In the genomic region with DNA sequence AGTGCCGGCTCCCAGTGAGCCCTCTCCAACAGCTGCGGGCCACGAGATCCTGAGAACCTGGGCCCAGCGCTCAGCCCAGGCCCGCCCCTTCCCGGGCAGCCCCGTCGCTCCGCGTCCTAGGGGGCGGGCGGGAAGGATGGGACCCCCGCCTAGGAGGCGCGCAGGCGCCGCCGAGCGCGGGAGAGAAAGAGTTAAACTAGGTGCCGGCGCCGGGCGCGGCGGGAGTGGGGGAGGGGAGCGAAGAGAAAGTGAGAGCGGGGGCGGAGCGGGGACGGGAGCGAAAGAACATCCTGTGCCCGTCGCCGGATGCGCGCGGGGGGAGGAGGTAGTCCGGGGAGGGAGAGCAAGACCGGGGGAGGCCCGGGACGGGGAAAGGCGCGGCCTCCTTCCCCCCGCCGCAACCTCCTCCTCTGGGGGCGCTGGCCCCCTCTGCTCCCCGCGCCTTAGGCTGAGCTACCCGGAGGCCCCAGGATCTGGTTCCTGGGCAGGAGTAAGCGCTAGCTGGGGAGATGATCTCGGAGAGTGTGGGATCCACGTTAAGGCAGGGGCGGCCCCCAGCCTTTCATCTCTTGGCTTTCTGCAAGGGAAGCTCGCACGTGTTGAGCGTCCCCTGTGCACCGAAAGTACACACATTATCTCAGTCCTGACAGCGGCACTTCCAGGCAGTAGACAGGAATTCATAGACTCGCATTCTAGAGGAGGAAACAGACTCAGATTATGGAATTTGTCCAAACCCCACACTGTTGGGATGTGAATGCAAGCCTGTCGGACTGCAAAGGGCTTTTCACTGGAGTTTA, we compare ENCODE assay signal across 1 cellular context.
TF ChIP-seq lines count a peak whose summit lies in the region.

No MANE protein-coding gene starts in this region.

TF ChIP-seq in K562, 482 proteins besides CTCF, POLR2A, EP300 and RAD21 (continued from another document):
- TF ChIP-seq, protein P1, sequence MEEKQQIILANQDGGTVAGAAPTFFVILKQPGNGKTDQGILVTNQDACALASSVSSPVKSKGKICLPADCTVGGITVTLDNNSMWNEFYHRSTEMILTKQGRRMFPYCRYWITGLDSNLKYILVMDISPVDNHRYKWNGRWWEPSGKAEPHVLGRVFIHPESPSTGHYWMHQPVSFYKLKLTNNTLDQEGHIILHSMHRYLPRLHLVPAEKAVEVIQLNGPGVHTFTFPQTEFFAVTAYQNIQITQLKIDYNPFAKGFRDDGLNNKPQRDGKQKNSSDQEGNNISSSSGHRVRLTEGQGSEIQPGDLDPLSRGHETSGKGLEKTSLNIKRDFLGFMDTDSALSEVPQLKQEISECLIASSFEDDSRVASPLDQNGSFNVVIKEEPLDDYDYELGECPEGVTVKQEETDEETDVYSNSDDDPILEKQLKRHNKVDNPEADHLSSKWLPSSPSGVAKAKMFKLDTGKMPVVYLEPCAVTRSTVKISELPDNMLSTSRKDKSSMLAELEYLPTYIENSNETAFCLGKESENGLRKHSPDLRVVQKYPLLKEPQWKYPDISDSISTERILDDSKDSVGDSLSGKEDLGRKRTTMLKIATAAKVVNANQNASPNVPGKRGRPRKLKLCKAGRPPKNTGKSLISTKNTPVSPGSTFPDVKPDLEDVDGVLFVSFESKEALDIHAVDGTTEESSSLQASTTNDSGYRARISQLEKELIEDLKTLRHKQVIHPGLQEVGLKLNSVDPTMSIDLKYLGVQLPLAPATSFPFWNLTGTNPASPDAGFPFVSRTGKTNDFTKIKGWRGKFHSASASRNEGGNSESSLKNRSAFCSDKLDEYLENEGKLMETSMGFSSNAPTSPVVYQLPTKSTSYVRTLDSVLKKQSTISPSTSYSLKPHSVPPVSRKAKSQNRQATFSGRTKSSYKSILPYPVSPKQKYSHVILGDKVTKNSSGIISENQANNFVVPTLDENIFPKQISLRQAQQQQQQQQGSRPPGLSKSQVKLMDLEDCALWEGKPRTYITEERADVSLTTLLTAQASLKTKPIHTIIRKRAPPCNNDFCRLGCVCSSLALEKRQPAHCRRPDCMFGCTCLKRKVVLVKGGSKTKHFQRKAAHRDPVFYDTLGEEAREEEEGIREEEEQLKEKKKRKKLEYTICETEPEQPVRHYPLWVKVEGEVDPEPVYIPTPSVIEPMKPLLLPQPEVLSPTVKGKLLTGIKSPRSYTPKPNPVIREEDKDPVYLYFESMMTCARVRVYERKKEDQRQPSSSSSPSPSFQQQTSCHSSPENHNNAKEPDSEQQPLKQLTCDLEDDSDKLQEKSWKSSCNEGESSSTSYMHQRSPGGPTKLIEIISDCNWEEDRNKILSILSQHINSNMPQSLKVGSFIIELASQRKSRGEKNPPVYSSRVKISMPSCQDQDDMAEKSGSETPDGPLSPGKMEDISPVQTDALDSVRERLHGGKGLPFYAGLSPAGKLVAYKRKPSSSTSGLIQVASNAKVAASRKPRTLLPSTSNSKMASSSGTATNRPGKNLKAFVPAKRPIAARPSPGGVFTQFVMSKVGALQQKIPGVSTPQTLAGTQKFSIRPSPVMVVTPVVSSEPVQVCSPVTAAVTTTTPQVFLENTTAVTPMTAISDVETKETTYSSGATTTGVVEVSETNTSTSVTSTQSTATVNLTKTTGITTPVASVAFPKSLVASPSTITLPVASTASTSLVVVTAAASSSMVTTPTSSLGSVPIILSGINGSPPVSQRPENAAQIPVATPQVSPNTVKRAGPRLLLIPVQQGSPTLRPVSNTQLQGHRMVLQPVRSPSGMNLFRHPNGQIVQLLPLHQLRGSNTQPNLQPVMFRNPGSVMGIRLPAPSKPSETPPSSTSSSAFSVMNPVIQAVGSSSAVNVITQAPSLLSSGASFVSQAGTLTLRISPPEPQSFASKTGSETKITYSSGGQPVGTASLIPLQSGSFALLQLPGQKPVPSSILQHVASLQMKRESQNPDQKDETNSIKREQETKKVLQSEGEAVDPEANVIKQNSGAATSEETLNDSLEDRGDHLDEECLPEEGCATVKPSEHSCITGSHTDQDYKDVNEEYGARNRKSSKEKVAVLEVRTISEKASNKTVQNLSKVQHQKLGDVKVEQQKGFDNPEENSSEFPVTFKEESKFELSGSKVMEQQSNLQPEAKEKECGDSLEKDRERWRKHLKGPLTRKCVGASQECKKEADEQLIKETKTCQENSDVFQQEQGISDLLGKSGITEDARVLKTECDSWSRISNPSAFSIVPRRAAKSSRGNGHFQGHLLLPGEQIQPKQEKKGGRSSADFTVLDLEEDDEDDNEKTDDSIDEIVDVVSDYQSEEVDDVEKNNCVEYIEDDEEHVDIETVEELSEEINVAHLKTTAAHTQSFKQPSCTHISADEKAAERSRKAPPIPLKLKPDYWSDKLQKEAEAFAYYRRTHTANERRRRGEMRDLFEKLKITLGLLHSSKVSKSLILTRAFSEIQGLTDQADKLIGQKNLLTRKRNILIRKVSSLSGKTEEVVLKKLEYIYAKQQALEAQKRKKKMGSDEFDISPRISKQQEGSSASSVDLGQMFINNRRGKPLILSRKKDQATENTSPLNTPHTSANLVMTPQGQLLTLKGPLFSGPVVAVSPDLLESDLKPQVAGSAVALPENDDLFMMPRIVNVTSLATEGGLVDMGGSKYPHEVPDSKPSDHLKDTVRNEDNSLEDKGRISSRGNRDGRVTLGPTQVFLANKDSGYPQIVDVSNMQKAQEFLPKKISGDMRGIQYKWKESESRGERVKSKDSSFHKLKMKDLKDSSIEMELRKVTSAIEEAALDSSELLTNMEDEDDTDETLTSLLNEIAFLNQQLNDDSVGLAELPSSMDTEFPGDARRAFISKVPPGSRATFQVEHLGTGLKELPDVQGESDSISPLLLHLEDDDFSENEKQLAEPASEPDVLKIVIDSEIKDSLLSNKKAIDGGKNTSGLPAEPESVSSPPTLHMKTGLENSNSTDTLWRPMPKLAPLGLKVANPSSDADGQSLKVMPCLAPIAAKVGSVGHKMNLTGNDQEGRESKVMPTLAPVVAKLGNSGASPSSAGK (IDR thresholded peaks at IDR 0.05): peak; percentile 88
- TF ChIP-seq SAFB (IDR thresholded peaks at IDR 0.05; ENCODE audit: borderline replicate concordance, low read depth, low read length) (0 out of 2 replicates have a peak, but pooled peaks have one; percentile 43), POLR2B (IDR thresholded peaks at IDR 0.05; ENCODE audit: low read depth, partially characterized antibody) (peak; percentile 70), GTF2E2 (tag; IDR thresholded peaks at IDR 0.05) (peak; percentile 84), CBX1 (IDR thresholded peaks at IDR 0.05; ENCODE audit: low read depth) (peak; percentile 32; the same call in 1 of the 2 replicates), PHB2 (IDR thresholded peaks at IDR 0.05; ENCODE audit: low read depth) (no peak), DNMT1 (IDR thresholded peaks at IDR 0.05) (no peak), BRCA1 (IDR thresholded peaks at IDR 0.05) (no peak), BRCA1 (CRISPR knock-in tag; IDR thresholded peaks at IDR 0.05) (0 out of 2 replicates have a peak, but pooled peaks have one; percentile 79), RBM39 (optimal IDR thresholded peaks at IDR 0.05; ENCODE audit: low read depth, low read length) (no peak), FOS (IDR thresholded peaks at IDR 0.05; ENCODE audit: extremely low read depth, insufficient read length) (no peak), ELF2 (CRISPR knock-in tag; IDR thresholded peaks at IDR 0.05) (no peak), ZBTB17 (CRISPR knock-in tag; IDR thresholded peaks at IDR 0.05) (peak; percentile 53; the same call in 1 of the 2 replicates), ZNF175 (CRISPR knock-in tag; IDR thresholded peaks at IDR 0.05; ENCODE audit: low read depth) (peak; percentile 58; the same call in 1 of the 2 replicates), ZZZ3 (IDR thresholded peaks at IDR 0.05) (no peak), JUN (IDR thresholded peaks at IDR 0.05; ENCODE audit: borderline replicate concordance, low read depth, low read length) (peak; percentile 28; the same call in 1 of the 2 replicates), JUN (CRISPR knock-in tag; IDR thresholded peaks at IDR 0.05; ENCODE audit: borderline replicate concordance) (peak; percentile 54; the same call in 1 of the 2 replicates), MCM3 (IDR thresholded peaks at IDR 0.05) (no peak), ZNF445 (CRISPR knock-in tag; IDR thresholded peaks at IDR 0.05; ENCODE audit: low read depth) (no peak), ZC3H8 (IDR thresholded peaks at IDR 0.05) (no peak), GABPB2 (CRISPR knock-in tag; conservative IDR thresholded peaks at IDR 0.05) (no peak), ATF7 (IDR thresholded peaks at IDR 0.05) (peak; percentile 44), ZNF316 (IDR thresholded peaks at IDR 0.05) (no peak), ZNF232 (CRISPR knock-in tag; IDR thresholded peaks at IDR 0.05) (no peak), TAL1 (IDR thresholded peaks at IDR 0.05) (0 out of 2 replicates have a peak, but pooled peaks have one; percentile 10), KDM1A (IDR thresholded peaks at IDR 0.05) (peak in 1 of 2 experiments; percentile 84; a peak in 3 of 4 replicates), HNRNPH1 (optimal IDR thresholded peaks at IDR 0.05; ENCODE audit: low read depth, low read length) (no peak), NBN (IDR thresholded peaks at IDR 0.05; ENCODE audit: low read depth) (peak; percentile 61; the same call in 1 of the 2 replicates), TAF9B (IDR thresholded peaks at IDR 0.05; ENCODE audit: partially characterized antibody) (no peak), KAT7 (CRISPR knock-in tag; IDR thresholded peaks at IDR 0.05; ENCODE audit: borderline replicate concordance) (0 out of 2 replicates have a peak, but pooled peaks have one; percentile 82), ZFP36 (IDR thresholded peaks at IDR 0.05; ENCODE audit: low read depth, low read length, partially characterized antibody) (peak; percentile 2), ZNF785 (CRISPR knock-in tag; IDR thresholded peaks at IDR 0.05) (no peak), KLF6 (CRISPR knock-in tag; IDR thresholded peaks at IDR 0.05; ENCODE audit: borderline replicate concordance) (no peak)
- TF ChIP-seq, protein P2, sequence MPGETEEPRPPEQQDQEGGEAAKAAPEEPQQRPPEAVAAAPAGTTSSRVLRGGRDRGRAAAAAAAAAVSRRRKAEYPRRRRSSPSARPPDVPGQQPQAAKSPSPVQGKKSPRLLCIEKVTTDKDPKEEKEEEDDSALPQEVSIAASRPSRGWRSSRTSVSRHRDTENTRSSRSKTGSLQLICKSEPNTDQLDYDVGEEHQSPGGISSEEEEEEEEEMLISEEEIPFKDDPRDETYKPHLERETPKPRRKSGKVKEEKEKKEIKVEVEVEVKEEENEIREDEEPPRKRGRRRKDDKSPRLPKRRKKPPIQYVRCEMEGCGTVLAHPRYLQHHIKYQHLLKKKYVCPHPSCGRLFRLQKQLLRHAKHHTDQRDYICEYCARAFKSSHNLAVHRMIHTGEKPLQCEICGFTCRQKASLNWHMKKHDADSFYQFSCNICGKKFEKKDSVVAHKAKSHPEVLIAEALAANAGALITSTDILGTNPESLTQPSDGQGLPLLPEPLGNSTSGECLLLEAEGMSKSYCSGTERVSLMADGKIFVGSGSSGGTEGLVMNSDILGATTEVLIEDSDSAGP (CRISPR knock-in tag; IDR thresholded peaks at IDR 0.05): no peak
- TF ChIP-seq, protein P3, sequence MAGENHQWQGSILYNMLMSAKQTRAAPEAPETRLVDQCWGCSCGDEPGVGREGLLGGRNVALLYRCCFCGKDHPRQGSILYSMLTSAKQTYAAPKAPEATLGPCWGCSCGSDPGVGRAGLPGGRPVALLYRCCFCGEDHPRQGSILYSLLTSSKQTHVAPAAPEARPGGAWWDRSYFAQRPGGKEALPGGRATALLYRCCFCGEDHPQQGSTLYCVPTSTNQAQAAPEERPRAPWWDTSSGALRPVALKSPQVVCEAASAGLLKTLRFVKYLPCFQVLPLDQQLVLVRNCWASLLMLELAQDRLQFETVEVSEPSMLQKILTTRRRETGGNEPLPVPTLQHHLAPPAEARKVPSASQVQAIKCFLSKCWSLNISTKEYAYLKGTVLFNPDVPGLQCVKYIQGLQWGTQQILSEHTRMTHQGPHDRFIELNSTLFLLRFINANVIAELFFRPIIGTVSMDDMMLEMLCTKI (IDR thresholded peaks at IDR 0.05; ENCODE audit: partially characterized antibody): no peak
- TF ChIP-seq, protein P4, sequence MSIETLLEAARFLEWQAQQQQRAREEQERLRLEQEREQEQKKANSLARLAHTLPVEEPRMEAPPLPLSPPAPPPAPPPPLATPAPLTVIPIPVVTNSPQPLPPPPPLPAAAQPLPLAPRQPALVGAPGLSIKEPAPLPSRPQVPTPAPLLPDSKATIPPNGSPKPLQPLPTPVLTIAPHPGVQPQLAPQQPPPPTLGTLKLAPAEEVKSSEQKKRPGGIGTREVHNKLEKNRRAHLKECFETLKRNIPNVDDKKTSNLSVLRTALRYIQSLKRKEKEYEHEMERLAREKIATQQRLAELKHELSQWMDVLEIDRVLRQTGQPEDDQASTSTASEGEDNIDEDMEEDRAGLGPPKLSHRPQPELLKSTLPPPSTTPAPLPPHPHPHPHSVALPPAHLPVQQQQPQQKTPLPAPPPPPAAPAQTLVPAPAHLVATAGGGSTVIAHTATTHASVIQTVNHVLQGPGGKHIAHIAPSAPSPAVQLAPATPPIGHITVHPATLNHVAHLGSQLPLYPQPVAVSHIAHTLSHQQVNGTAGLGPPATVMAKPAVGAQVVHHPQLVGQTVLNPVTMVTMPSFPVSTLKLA (conservative IDR thresholded peaks at IDR 0.05): peak; percentile 96 to 97
- TF ChIP-seq, protein P5, sequence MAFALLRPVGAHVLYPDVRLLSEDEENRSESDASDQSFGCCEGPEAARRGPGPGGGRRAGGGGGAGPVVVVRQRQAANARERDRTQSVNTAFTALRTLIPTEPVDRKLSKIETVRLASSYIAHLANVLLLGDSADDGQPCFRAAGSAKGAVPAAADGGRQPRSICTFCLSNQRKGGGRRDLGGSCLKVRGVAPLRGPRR (CRISPR knock-in tag; IDR thresholded peaks at IDR 0.05): no peak
